Comparison of ENCODE assay signal across 8 cellular contexts in genomic region chr1:148078090-148078489, GRCh38.
DNase-seq lines count a peak whose midpoint lies in the region; ATAC-seq and TF ChIP-seq lines count a peak whose summit lies in the region.
"Not testable (repeated sequence)": the region's sequence is repeated elsewhere in the genome, so short reads cannot be mapped to it uniquely, and the experiment has no call there.

No MANE protein-coding gene starts in this region.

- H3K4ac ChIP-seq in IMR-90 (ENCODE audit: low read depth, low read length) = not testable (repeated sequence)

- not testable (repeated sequence) for H3K4me3 Mint-ChIP-seq in T-cell; activated naive CD8-positive, alpha-beta T cell treated with anti-CD3 and anti-CD28 coated beads, Interleukin-2, amount 10 ng/mL, durations not matched to agents 7 days and 5 days; effector memory CD8-positive, alpha-beta T cell; memory B cell

- in situ Hi-C loops in IMR-90 (cut with MboI; ENCODE audit: low sequenced_read_pairs) = not testable (repeated sequence)

- H3K27me3 Mint-ChIP-seq in T-cell; activated naive CD8-positive, alpha-beta T cell treated with anti-CD3 and anti-CD28 coated beads, Interleukin-2, amount 10 ng/mL, durations not matched to agents 7 days and 5 days; effector memory CD8-positive, alpha-beta T cell; memory B cell: not testable (repeated sequence)

- not testable (repeated sequence) for H2BK20ac ChIP-seq in IMR-90 (ENCODE audit: low read depth, low read length)

- not testable (repeated sequence) for H3K9ac ChIP-seq in IMR-90 (ENCODE audit: low read depth, low read length)

- H4K91ac ChIP-seq in IMR-90 (ENCODE audit: insufficient read depth, low read depth, low read length) = not testable (repeated sequence)

- H2BK120ac ChIP-seq in IMR-90 (ENCODE audit: low read depth, low read length) = not testable (repeated sequence)

- POLR2A ChIA-PET in A673 (lab: Charles Lee; ENCODE audit: low non-redundant PET); IMR-90 (lab: Charles Lee; ENCODE audit: unreplicated experiment); T-cell (lab: Charles Lee); activated naive CD8-positive, alpha-beta T cell treated with anti-CD3 and anti-CD28 coated beads, Interleukin-2, amount 10 ng/mL, durations not matched to agents 7 days and 5 days (lab: Charles Lee): not testable (repeated sequence)

- H3K4me2 ChIP-seq in IMR-90 (ENCODE audit: low read depth, low read length) = not testable (repeated sequence)

- H3K18ac ChIP-seq in IMR-90 (ENCODE audit: low read depth, low read length) = not testable (repeated sequence)

- ATAC-seq in IMR-90 (ENCODE audit: low read depth) = peak; percentile 30
- peak in 3 of 4 experiments; percentile 14 to 46 (median 21) for ATAC-seq in T-cell (replicated peaks in 1 of 4)
- peak; percentile 29 for ATAC-seq in activated naive CD8-positive, alpha-beta T cell treated with anti-CD3 and anti-CD28 coated beads, Interleukin-2, amount 10 ng/mL, durations not matched to agents 7 days and 5 days (ENCODE audit: low read depth)
- ATAC-seq in effector memory CD8-positive, alpha-beta T cell (replicated peaks) = peak; percentile 74
- ATAC-seq in left cardiac atrium = peak; percentile 64 to 66
- peak; percentile 7 for ATAC-seq in memory B cell (ENCODE audit: low read depth)
- peak; percentile 79 for ATAC-seq in sciatic nerve

- not testable (repeated sequence) for H3K36me3 Mint-ChIP-seq in T-cell; activated naive CD8-positive, alpha-beta T cell treated with anti-CD3 and anti-CD28 coated beads, Interleukin-2, amount 10 ng/mL, durations not matched to agents 7 days and 5 days; effector memory CD8-positive, alpha-beta T cell (ENCODE audit: insufficient read depth); memory B cell

- not testable (repeated sequence) for H4K20me1 ChIP-seq in IMR-90 (ENCODE audit: insufficient read depth, low read length)

- not testable (repeated sequence) for H3K9me3 ChIP-seq in A673 (ENCODE audit: low read depth, low read length, poor library complexity, severe bottlenecking); IMR-90 (ENCODE audit: control insufficient read depth, insufficient read depth, low read length)

- not testable (repeated sequence) for H3K27me3 ChIP-seq in A673 (replicated peaks; ENCODE audit: insufficient read depth, low read depth, low read length, poor library complexity); IMR-90 (ENCODE audit: control insufficient read depth, insufficient read depth, low read length)

- no CpG with 5 or more reads among the region's 13 CpGs for WGBS in IMR-90 (ENCODE audit: extremely low coverage in 2 of 2, insufficient read length in 1 of 2), 2 experiments

- H3K14ac ChIP-seq in IMR-90 (replicated peaks; ENCODE audit: low read depth, low read length) = not testable (repeated sequence)

- not testable (repeated sequence) for DNase-seq in A673 (ENCODE audit: low spot score); IMR-90; T-cell; activated naive CD8-positive, alpha-beta T cell treated with anti-CD3 and anti-CD28 coated beads, Interleukin-2, amount 10 ng/mL, durations not matched to agents 7 days and 5 days; effector memory CD8-positive, alpha-beta T cell; left cardiac atrium; memory B cell (ENCODE audit: low spot score in 2 of 2); sciatic nerve (ENCODE audit: low spot score)

- H3K9me1 ChIP-seq in IMR-90 (ENCODE audit: insufficient read depth, low read length) = not testable (repeated sequence)

- H2BK15ac ChIP-seq in IMR-90 (ENCODE audit: low read depth, low read length) = not testable (repeated sequence)

- H2AK5ac ChIP-seq in IMR-90 (ENCODE audit: low read depth, low read length) = not testable (repeated sequence)

- H3K56ac ChIP-seq in IMR-90 (ENCODE audit: extremely low read depth, insufficient read depth, low read length) = not testable (repeated sequence)

- not testable (repeated sequence) for H3K79me1 ChIP-seq in IMR-90 (ENCODE audit: low read depth in 1 of 2, low read length in 2 of 2)

- H2AFZ ChIP-seq in IMR-90 (replicated peaks; ENCODE audit: low read length, poor library complexity) = not testable (repeated sequence)

- not testable (repeated sequence) for H3K4me1 ChIP-seq in A673 (ENCODE audit: insufficient read depth, low read length, poor library complexity, severe bottlenecking); IMR-90 (ENCODE audit: control insufficient read depth, insufficient read depth, low read length)

- not testable (repeated sequence) for H2BK5ac ChIP-seq in IMR-90 (ENCODE audit: low read depth, low read length, poor library complexity, severe bottlenecking)

- TF ChIP-seq POLR2A in IMR-90 (IDR thresholded peaks at IDR 0.05; ENCODE audit: low read depth, low read length) = not testable (repeated sequence)

- H3K4me3 ChIP-seq in A673 (ENCODE audit: low read depth, low read length, poor library complexity, severe bottlenecking); IMR-90 (ENCODE audit: insufficient read depth, low read depth, low read length): not testable (repeated sequence)

- TF ChIP-seq RAD21 in IMR-90 (IDR thresholded peaks at IDR 0.05; ENCODE audit: low read length) = not testable (repeated sequence)

- CTCF ChIA-PET in A673 (lab: Charles Lee); IMR-90 (lab: Yijun Ruan, JAX); T-cell (lab: Charles Lee): not testable (repeated sequence)

- not testable (repeated sequence) for H3K4me1 Mint-ChIP-seq in T-cell; activated naive CD8-positive, alpha-beta T cell treated with anti-CD3 and anti-CD28 coated beads, Interleukin-2, amount 10 ng/mL, durations not matched to agents 7 days and 5 days; effector memory CD8-positive, alpha-beta T cell (ENCODE audit: low read depth in 2 of 2); memory B cell

- not testable (repeated sequence) for H3K36me3 ChIP-seq in A673 (ENCODE audit: insufficient read depth, low read length, poor library complexity, severe bottlenecking); IMR-90 (ENCODE audit: control insufficient read depth, insufficient read depth, low read length)

- not testable (repeated sequence) for H2AK9ac ChIP-seq in IMR-90 (replicated peaks; ENCODE audit: low read depth, low read length, poor library complexity)

- H3K9me3 Mint-ChIP-seq in T-cell; activated naive CD8-positive, alpha-beta T cell treated with anti-CD3 and anti-CD28 coated beads, Interleukin-2, amount 10 ng/mL, durations not matched to agents 7 days and 5 days; effector memory CD8-positive, alpha-beta T cell; memory B cell: not testable (repeated sequence)

- not testable (repeated sequence) for H3K27ac ChIP-seq in A673 (ENCODE audit: low read depth, low read length, poor library complexity, severe bottlenecking); IMR-90 (ENCODE audit: insufficient read depth, low read length)

- H4K8ac ChIP-seq in IMR-90 (ENCODE audit: low read depth in 2 of 2, low read length in 2 of 2) = not testable (repeated sequence)

- dilution Hi-C loops in IMR-90 (cut with HindIII; ENCODE audit: low sequenced_read_pairs, unreplicated experiment) = not testable (repeated sequence)

- not testable (repeated sequence) for TF ChIP-seq CTCF in A673 (conservative IDR thresholded peaks at IDR 0.05; ENCODE audit: low read depth, low read length); IMR-90 (conservative IDR thresholded peaks at IDR 0.05; ENCODE audit: low read depth, low read length)

- H4K5ac ChIP-seq in IMR-90 (ENCODE audit: low read depth, low read length) = not testable (repeated sequence)

- intact Hi-C loops in A673 (cut with micrococcal nuclease; ENCODE audit: unreplicated experiment); IMR-90 (cut with micrococcal nuclease); left cardiac atrium (cut with DNase I); sciatic nerve (cut with DNase I): not testable (repeated sequence)

- BruUV-seq in A673 (replicated peaks; lab: Mats Ljungman, UMichigan) (TSS peak; percentile 98), IMR-90 (replicated peaks; lab: Mats Ljungman, UMichigan) (TSS peak; percentile 95)

- not testable (repeated sequence) for H3K27ac Mint-ChIP-seq in T-cell; activated naive CD8-positive, alpha-beta T cell treated with anti-CD3 and anti-CD28 coated beads, Interleukin-2, amount 10 ng/mL, durations not matched to agents 7 days and 5 days; effector memory CD8-positive, alpha-beta T cell; memory B cell

- not testable (repeated sequence) for H3K23ac ChIP-seq in IMR-90 (ENCODE audit: low read depth, low read length)

Comparison
In these comparisons a context has a peak if more than half of its experiments do, and no peak if none do; other contexts are left out.
1. ATAC-seq: peak in every context shown above with its lines; median percentile 79 in sciatic nerve; 74 in effector memory CD8-positive, alpha-beta T cell; 65 in left cardiac atrium; 30 in IMR-90; 29 in activated naive CD8-positive, alpha-beta T cell treated with anti-CD3 and anti-CD28 coated beads, Interleukin-2, amount 10 ng/mL, durations not matched to agents 7 days and 5 days; 21 in T-cell; 7 in memory B cell.